In the genomic region with DNA sequence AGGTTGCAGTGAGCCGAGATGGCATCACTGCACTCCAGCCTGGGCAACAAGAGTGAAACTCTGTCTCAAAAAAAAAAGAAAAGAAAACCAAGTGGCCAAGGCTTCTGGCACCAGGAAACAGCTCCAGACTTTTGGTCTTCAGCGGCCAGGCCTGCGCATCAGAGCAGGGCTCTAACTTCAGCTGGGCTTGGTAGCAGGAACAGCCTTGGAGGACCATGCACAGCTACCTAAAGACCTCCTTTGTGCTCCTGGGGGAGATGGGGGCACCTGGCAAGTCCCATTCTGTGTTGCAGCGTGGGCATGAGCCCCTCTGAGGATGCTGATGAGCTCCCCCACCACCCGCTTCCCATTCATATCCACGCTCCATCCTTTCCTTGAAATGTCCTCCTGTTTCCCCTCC, we compare ENCODE assay signal across 1 cellular context.
TF ChIP-seq lines count a peak whose summit lies in the region.

No MANE protein-coding gene starts in this region.

TF ChIP-seq in IMR-90, 13 proteins besides CTCF, POLR2A, EP300 and RAD21 (continued from another document):
- TF ChIP-seq RCOR1 (IDR thresholded peaks at IDR 0.05; ENCODE audit: insufficient replicate concordance, low read length) (no peak), MAZ (IDR thresholded peaks at IDR 0.05; ENCODE audit: borderline replicate concordance, low read depth, low read length) (no peak)
TF ChIP-seq in IMR-90: peak in this region for 0.
